29 cellular contexts compared by ENCODE assay signal in genomic region chr11:67002921-67003411, GRCh38. TPM values are rescaled to one million over a fixed set of nuclear protein-coding genes. Genes with fewer than 3 reads are reported as not detected.
"Had no signal": no experiment of that assay in that cellular context is flagged by ENCODE, and none has a peak within 500 bp of the region (broad histone marks: within the 10 kb centered on the region; RNA-seq: fewer than 3 reads in every experiment).

No MANE protein-coding gene starts in this region.

- H3K27ac ChIP-seq: adrenal gland, thoracic aorta, upper lobe of left lung, WERI-Rb-1 had no signal

- H3K4me3 ChIP-seq: adrenal gland, breast epithelium, lung, thoracic aorta, upper lobe of left lung had no signal

- H3K27ac Mint-ChIP-seq: activated naive CD8-positive, alpha-beta T cell; activated T-helper 2 cell treated with anti-CD3 and anti-CD28 coated beads, Interferon-gamma antibody, Interleukin-2, Interleukin-4, amounts not matched to agents 10 μg/mL and 5 μg/mL and 100 μg/mL, durations not matched to agents 14 hours and 24 hours and 36 hours; natural killer cell treated with Interleukin-12 subunit alpha and Interleukin-12 subunit beta and Interleukin-15 and Interleukin-18, amount 100 ng/mL, for 72 hours; stimulated activated naive B cell treated with anti-CD40 and anti-IgM and Interleukin-4, amounts not matched to agents 10 μg/mL and 1 μg/mL and 100 μg/mL, for 72 hours; T-cell had no signal

- H3K4me1 ChIP-seq: adrenal gland, breast epithelium, upper lobe of left lung had no signal

- H3K4me3 Mint-ChIP-seq: activated naive CD8-positive, alpha-beta T cell; activated T-cell treated with anti-CD3 and anti-CD28 coated beads, Interleukin-2, amount 50 U/mL, for 4 hours; central memory CD8-positive, alpha-beta T cell; natural killer cell treated with Interleukin-12 subunit alpha and Interleukin-12 subunit beta and Interleukin-15 and Interleukin-18, amount 100 ng/mL, for 72 hours; stimulated activated naive B cell treated with anti-CD40 and anti-IgM and Interleukin-4, amounts not matched to agents 10 μg/mL and 1 μg/mL and 100 μg/mL, for 72 hours; T-cell had no signal

- H3K36me3 ChIP-seq: adrenal gland, breast epithelium, thoracic aorta, upper lobe of left lung, WERI-Rb-1 had no signal

- ATAC-seq: activated T-cell treated with anti-CD3 and anti-CD28 coated beads, Interleukin-2, amount 50 U/mL, for 4 hours; esophagus mucosa; sciatic nerve; stimulated activated naive B cell treated with anti-CD40 and anti-IgM and Interleukin-4, amounts not matched to agents 10 μg/mL and 1 μg/mL and 100 μg/mL, for 72 hours; T-cell had no signal

- H3K36me3 Mint-ChIP-seq: activated naive CD8-positive, alpha-beta T cell; natural killer cell treated with Interleukin-12 subunit alpha and Interleukin-12 subunit beta and Interleukin-15 and Interleukin-18, amount 100 ng/mL, for 72 hours; stimulated activated naive B cell treated with anti-CD40 and anti-IgM and Interleukin-4, amounts not matched to agents 10 μg/mL and 1 μg/mL and 100 μg/mL, for 72 hours; T-cell had no signal

- H3K9me3 ChIP-seq: adrenal gland, breast epithelium, thoracic aorta, upper lobe of left lung had no signal

- H3K9me3 Mint-ChIP-seq: activated T-cell treated with anti-CD3 and anti-CD28 coated beads, Interleukin-2, amount 50 U/mL, for 4 hours; activated T-helper 2 cell treated with anti-CD3 and anti-CD28 coated beads, Interferon-gamma antibody, Interleukin-2, Interleukin-4, amounts not matched to agents 10 μg/mL and 5 μg/mL and 100 μg/mL, durations not matched to agents 14 hours and 24 hours and 36 hours; central memory CD8-positive, alpha-beta T cell; natural killer cell treated with Interleukin-12 subunit alpha and Interleukin-12 subunit beta and Interleukin-15 and Interleukin-18, amount 100 ng/mL, for 72 hours; T-cell had no signal

- H3K27me3 Mint-ChIP-seq: activated naive CD8-positive, alpha-beta T cell; central memory CD8-positive, alpha-beta T cell had no signal

- DNase-seq: activated CD4-positive, alpha-beta T cell treated with anti-CD3 and anti-CD28 coated beads, Interleukin-2, amount 50 U/mL, for 4 hours; activated CD8-positive, alpha-beta memory T cell treated with anti-CD3 and anti-CD28 coated beads, Interleukin-2, amount 50 U/mL, for 48 hours; activated naive CD4-positive, alpha-beta T cell; activated T-cell treated with anti-CD3 and anti-CD28 coated beads, Interleukin-2, amount 50 U/mL, for 4 hours; adrenal gland; effector memory CD4-positive, alpha-beta T cell; glutamatergic neuron; kidney; small intestine; stimulated activated CD4-positive, alpha-beta T cell treated with anti-CD3 and anti-CD28 coated beads, Interleukin-15, amount 100 ng/mL, for 24 hours; stimulated activated CD8-positive, alpha-beta memory T cell treated with anti-CD3 and anti-CD28 coated beads, Interleukin-4, amount 100 ng/mL, for 48 hours; stimulated activated naive B cell treated with anti-CD40 and anti-IgM and Interleukin-4, amounts not matched to agents 10 μg/mL and 1 μg/mL and 100 μg/mL, for 72 hours; T-cell; upper lobe of left lung; WERI-Rb-1 had no signal

- H3K27me3 ChIP-seq: adrenal gland, breast epithelium, upper lobe of left lung had no signal

RNA-seq across cellular contexts. Expression of gene SYT12, which starts 20.0 kb away (rescaled TPM):
- total RNA-seq: activated CD8-positive, alpha-beta memory T cell treated with anti-CD3 and anti-CD28 coated beads for 36 hours; activated T-helper 2 cell treated with anti-CD3 and anti-CD28 coated beads, Interferon-gamma antibody, Interleukin-2, Interleukin-4, amounts not matched to agents 10 μg/mL and 5 μg/mL and 100 μg/mL, durations not matched to agents 14 hours and 24 hours and 36 hours; endothelial cell of umbilical vein had no signal
- polyA plus RNA-seq: endothelial cell of umbilical vein had no signal

RNA-seq across cellular contexts. Expression of gene C11orf86, which starts 27.9 kb away (rescaled TPM):
- total RNA-seq: activated CD8-positive, alpha-beta memory T cell treated with anti-CD3 and anti-CD28 coated beads for 36 hours; activated T-cell treated with anti-CD3 and anti-CD28 coated beads, Interleukin-2, amount 50 U/mL, for 4 hours; activated T-helper 2 cell treated with anti-CD3 and anti-CD28 coated beads, Interferon-gamma antibody, Interleukin-2, Interleukin-4, amounts not matched to agents 10 μg/mL and 5 μg/mL and 100 μg/mL, durations not matched to agents 14 hours and 24 hours and 36 hours; astrocyte; breast epithelium; dermis microvascular lymphatic vessel endothelial cell; endothelial cell of umbilical vein; esophagus mucosa; frontal cortex; kidney; lung; natural killer cell treated with Interleukin-12 subunit alpha and Interleukin-12 subunit beta and Interleukin-15 and Interleukin-18, amount 100 ng/mL, for 72 hours; sciatic nerve; T-cell; thoracic aorta; upper lobe of left lung had no signal
- polyA plus RNA-seq: endothelial cell of umbilical vein, lung had no signal

RNA-seq across cellular contexts. Expression of gene RHOD, which starts 53.7 kb away (rescaled TPM):
- total RNA-seq: natural killer cell treated with Interleukin-12 subunit alpha and Interleukin-12 subunit beta and Interleukin-15 and Interleukin-18, amount 100 ng/mL, for 72 hours had no signal
